30 cellular contexts compared by ENCODE assay signal in the genomic region with DNA sequence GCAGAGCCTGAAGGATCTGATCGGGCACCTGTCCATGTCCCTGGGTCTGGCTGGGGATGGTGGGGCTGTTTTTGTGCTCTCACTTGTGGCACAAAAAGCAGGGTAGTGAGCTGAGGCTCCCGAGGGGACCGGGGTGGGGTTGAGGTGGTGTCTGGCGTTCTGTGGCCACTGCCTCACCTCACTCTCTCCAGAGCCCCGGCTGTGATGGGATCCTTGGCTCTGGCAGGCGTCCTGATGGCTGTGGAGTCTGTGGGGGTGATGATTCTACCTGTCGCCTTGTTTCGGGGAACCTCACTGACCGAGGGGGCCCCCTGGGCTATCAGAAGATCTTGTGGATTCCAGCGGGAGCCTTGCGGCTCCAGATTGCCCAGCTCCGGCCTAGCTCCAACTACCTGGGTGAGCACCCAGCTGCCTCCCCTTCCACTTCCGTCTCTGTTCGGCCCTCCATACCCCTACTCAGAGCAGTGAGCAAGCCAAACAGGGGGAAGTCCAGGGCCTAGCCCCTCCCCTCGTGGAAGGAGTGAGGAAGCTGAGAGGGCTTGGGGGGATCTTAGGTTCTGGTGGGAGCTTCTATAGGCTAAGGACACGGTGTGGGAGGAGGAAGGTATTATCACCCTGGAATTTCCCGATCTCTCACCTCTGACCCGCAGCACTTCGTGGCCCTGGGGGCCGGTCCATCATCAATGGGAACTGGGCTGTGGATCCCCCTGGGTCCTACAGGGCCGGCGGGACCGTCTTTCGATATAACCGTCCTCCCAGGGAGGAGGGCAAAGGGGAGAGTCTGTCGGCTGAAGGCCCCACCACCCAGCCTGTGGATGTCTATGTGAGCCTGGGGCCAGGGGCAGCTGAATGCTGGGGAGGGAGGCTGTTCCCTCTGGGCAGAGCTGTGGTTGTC. TPM values are rescaled to one million over a fixed set of nuclear protein-coding genes. Genes with fewer than 3 reads are reported as not detected.
DNase-seq lines count a peak whose midpoint lies in the region; ATAC-seq, FAIRE-seq and TF ChIP-seq lines count a peak whose summit lies in the region.
"Had no signal": no experiment of that assay in that cellular context is flagged by ENCODE, and none has a peak within 500 bp of the region (broad histone marks: within the 10 kb centered on the region; RNA-seq: fewer than 3 reads in every experiment).

No MANE protein-coding gene starts in this region.

- in situ Hi-C loops in K562 (cut with MboI) (no loop called here), transverse colon (cut with MboI; ENCODE audit: low pct_ligation_motif_present in 1 of 4, low pct_unique_long_range_greater_than_20kb in 1 of 4, low sequenced_read_pairs in 3 of 4) (no loop called here)

- TF ChIP-seq POLR2A in heart left ventricle (IDR thresholded peaks at IDR 0.05) (no peak), K562 (conservative IDR thresholded peaks at IDR 0.05) (peak; percentile 54), transverse colon (IDR thresholded peaks at IDR 0.05) (no peak)

- H3K79me2 ChIP-seq in K562 (ENCODE audit: control insufficient read depth, insufficient read depth, low read length) = peaks cover 58% of the 10 kb centered on the region

- CTCF ChIA-PET in K562 (lab: Yijun Ruan, JAX; ENCODE audit: low intra/inter-chr PET ratio) = no interaction called here

- peak overlapping the region in 1 of 2 experiments; percentile 14; a peak in 2 of 4 replicates for H3K9ac ChIP-seq in K562 (ENCODE audit: insufficient read depth in 1 of 2, low read depth in 2 of 2, low read length in 2 of 2)

- no peak overlapping the region for H3K4me3 ChIP-seq in heart left ventricle
- no peak overlapping the region for H3K4me3 ChIP-seq in K562
- H3K4me3 ChIP-seq in lower lobe of right lung = no peak overlapping the region
- H3K4me3 ChIP-seq in transverse colon = no peak overlapping the region
- H3K4me3 ChIP-seq: ascending aorta, GM12878, tibial nerve had no signal

- H2AFZ ChIP-seq in K562 (ENCODE audit: low read depth, low read length) = no peak overlapping the region

- peaks cover 19% of the 10 kb centered on the region for H4K20me1 ChIP-seq in K562 (replicated peaks; ENCODE audit: control insufficient read depth, insufficient read depth, low read length)

- FAIRE-seq in K562 (lab: Jason Lieb, UNC) = no peak
- FAIRE-seq: endothelial cell of umbilical vein, GM12878, small intestine had no signal

- WGBS in heart left ventricle, 4 donors = 75 to 85% (median 79%) methylated on average over 20 to 26 of the region's 26 CpGs
- WGBS in K562 (ENCODE audit: insufficient coverage, low coverage, missing lambda C conversion rate) = 91% methylated on average over 23 of the region's 26 CpGs
- 84% methylated on average over 26 of the region's 26 CpGs; no CpG with 5 or more reads in 1 of the 2 donors for WGBS in transverse colon (ENCODE audit: low coverage in 1 of 2), 2 donors

- H3K36me3 ChIP-seq in heart left ventricle = peaks cover 0 to 29% (median 5%) of the 10 kb centered on the region in 9 donors
- H3K36me3 ChIP-seq in K562 (ENCODE audit: control insufficient read depth, insufficient read depth, low read length) = peaks cover 88% of the 10 kb centered on the region
- peaks cover 37% of the 10 kb centered on the region for H3K36me3 ChIP-seq in lower lobe of right lung
- H3K36me3 ChIP-seq in transverse colon = no peaks in the 10 kb centered on the region

- H3K27me3 ChIP-seq in heart left ventricle = no peaks in the 10 kb centered on the region
- H3K27me3 ChIP-seq in K562 (ENCODE audit: control insufficient read depth in 2 of 2, insufficient read depth in 2 of 2, low read length in 2 of 2) = no peaks in the 10 kb centered on the region
- H3K27me3 ChIP-seq in lower lobe of right lung (ENCODE audit: low read depth) = no peaks in the 10 kb centered on the region
- H3K27me3 ChIP-seq in transverse colon = no peaks in the 10 kb centered on the region
- H3K27me3 ChIP-seq: ascending aorta, tibial nerve had no signal

- TF ChIP-seq EP300 in K562 (IDR thresholded peaks at IDR 0.05; ENCODE audit: low read length) (no peak), transverse colon (IDR thresholded peaks at IDR 0.05; ENCODE audit: low read depth) (no peak)

- POLR2A ChIA-PET in K562 (lab: Yijun Ruan, JAX) = interaction anchor here (0.6 to 2.3 kb wide), 7 partner anchors 8 to 171 kb away, joined by 3 to 12 read pairs (median 3); a partner anchor contains a TSS

- no peak overlapping the region for H3K4me2 ChIP-seq in K562 (ENCODE audit: insufficient read depth, low read length)

- ATAC-seq in left cardiac atrium = no peak
- ATAC-seq in heart left ventricle = no peak
- no peak for ATAC-seq in K562
- ATAC-seq in lower lobe of right lung = no peak
- ATAC-seq: activated T-helper 17 cell treated with anti-CD3 and anti-CD28 coated beads, Interleukin-2, amount 50 U/mL, for 72 hours; GM12878 had no signal

- intact Hi-C loops in left cardiac atrium (cut with DNase I) (no loop called here), heart left ventricle (cut with DNase I) (loop anchor here in 3 of 10 donors (10.0 kb wide), 1 partner anchor 259 kb away; no protein-coding TSS in a partner anchor), K562 (cut with micrococcal nuclease) (no loop called here), lower lobe of right lung (cut with DNase I) (no loop called here), transverse colon (cut with DNase I; ENCODE audit: low total_unique reads) (no loop called here)

- TF ChIP-seq CTCF in heart left ventricle (IDR thresholded peaks at IDR 0.05) (no peak), K562 (IDR thresholded peaks at IDR 0.05 in 2 of 3, conservative IDR thresholded peaks at IDR 0.05 in 1 of 3; ENCODE audit: insufficient read depth in 2 of 3, low read depth in 1 of 3, low read length in 3 of 3) (no peak), lower lobe of right lung (IDR thresholded peaks at IDR 0.05) (no peak), transverse colon (IDR thresholded peaks at IDR 0.05) (no peak)

- H3K4me1 ChIP-seq in heart left ventricle = peaks cover 5 to 60% (median 43%) of the 10 kb centered on the region in 12 donors
- peaks cover 34 to 85% of the 10 kb centered on the region in 2 experiments for H3K4me1 ChIP-seq in K562 (replicated peaks in 1 of 2; ENCODE audit: control insufficient read depth in 2 of 2, insufficient read depth in 2 of 2, low read length in 2 of 2)
- peaks cover 64% of the 10 kb centered on the region for H3K4me1 ChIP-seq in lower lobe of right lung
- H3K4me1 ChIP-seq in transverse colon = peaks cover 13 to 49% (median 37%) of the 10 kb centered on the region in 4 donors

- TF ChIP-seq RAD21 in K562 (CRISPR knock-in tag; conservative IDR thresholded peaks at IDR 0.05 in 1 of 2, IDR thresholded peaks at IDR 0.05 in 1 of 2) = no peak

- no TSS peak for BruUV-seq in K562 (replicated peaks; lab: Mats Ljungman, UMichigan)

- H3K9me3 ChIP-seq in heart left ventricle (no peaks in the 10 kb centered on the region), K562 (replicated peaks; ENCODE audit: control insufficient read depth, insufficient read depth, low read depth, low read length) (no peaks in the 10 kb centered on the region), lower lobe of right lung (no peaks in the 10 kb centered on the region), transverse colon (no peaks in the 10 kb centered on the region)
- H3K9me3 ChIP-seq: ascending aorta, tibial nerve had no signal

- no peaks in the 10 kb centered on the region for H3K9me1 ChIP-seq in K562 (ENCODE audit: control insufficient read depth, insufficient read depth, low read length)

- DNase-seq in left cardiac atrium (peak; percentile 23), heart left ventricle (no peak), K562 (ENCODE audit: extremely low read depth in 1 of 4, low spot score in 3 of 4) (no peak), lower lobe of right lung (peak; percentile 43), transverse colon (peak; percentile 9), NCI-H446 treated with DMSO at 0.1 percent for 48 hours (lab: John Stamatoyannopoulos, UW) (no peak), hypothalamus (lab: John Stamatoyannopoulos, UW) (no peak)
- no peak for DNase-seq in stimulated activated CD4-positive, alpha-beta T cell treated with anti-CD3 and anti-CD28 coated beads, Interleukin-1b, Interleukin-23, amount 100 ng/mL, for 48 hours
- DNase-seq: activated CD4-positive, alpha-beta T cell treated with anti-CD3 and anti-CD28 coated beads, Interleukin-2, amount 50 U/mL, for 4 hours; activated CD4-positive, CD25-positive, alpha-beta regulatory T cell; activated CD8-positive, alpha-beta memory T cell treated with anti-CD3 and anti-CD28 coated beads, Interleukin-2, amount 50 U/mL, for 48 hours; IMR-90; kidney glomerular epithelial cell; NCI-H1092 treated with DMSO at 0.1 percent for 48 hours; NCI-H187; NCI-H69; SHP77 treated with DMSO at 0.1 percent for 48 hours; small intestine; stimulated activated CD4-positive, alpha-beta T cell treated with anti-CD3 and anti-CD28 coated beads, Interleukin-2, amount 100 ng/mL, for 24 hours; T1000 had no signal

- H3K27ac ChIP-seq in heart left ventricle (no peak overlapping the region), K562 (ENCODE audit: extremely low read depth, low read depth, low read length) (no peak overlapping the region), lower lobe of right lung (no peak overlapping the region), transverse colon (no peak overlapping the region)
- H3K27ac ChIP-seq: ascending aorta had no signal

RNA-seq across cellular contexts. Expression of a gene that starts 7.0 kb away (rescaled TPM):
- total RNA-seq in left cardiac atrium (10 to 100 TPM; 31.5 to 62.5 TPM), heart left ventricle (10 to 100 TPM; 19.2 to 69.0 (median 40.9) TPM), K562 (2014; rRNA removed) (35.6 and 43.6 TPM in 2 replicates), K562 (2014; rRNA removed; fragmentation: Illumina TruSeq; extraction: Trizol) (18.8 and 20.3 TPM in 2 replicates), K562 (2015; rRNA removed; fragmentation: Illumina TruSeq; extraction: Trizol) (22.8 and 25.5 TPM in 2 replicates), K562 (2021) (163 and 212 TPM in 2 replicates), lower lobe of right lung (164 TPM), transverse colon (10 to 100 TPM in 3 of 4 donors, 1 to 10 TPM in 1; 7.2 to 26.2 (median 16.3) TPM)
- polyA plus RNA-seq in heart left ventricle (10 to 100 TPM; 41.1 to 61.7 TPM), K562 (2011; rRNA removed) (53.8 and 132 TPM in 2 replicates), K562 (2014; fragmentation: Illumina TruSeq; extraction: Trizol) (116 and 156 TPM in 2 replicates), K562 (2014; fragmentation: Nextera tagmentation; extraction: Ambion mirVana) (10 to 100 TPM; 12.7 to 14.8 TPM), K562 (2014; rRNA removed) (104 and 137 TPM in 2 replicates)
- total RNA-seq in K562 (2011; cell fraction: chromatin; rRNA removed; ENCODE audit: low replicate concordance) = 795 and 1,508 TPM in 2 replicates
- 712 and 761 TPM in 2 replicates for total RNA-seq in K562 (2011; cell fraction: nucleolus; rRNA removed)
- 735 and 822 TPM in 2 replicates for total RNA-seq in K562 (2011; cell fraction: nucleoplasm; rRNA removed)
- 68.7 and 73.2 TPM in 2 replicates for polyA plus RNA-seq in K562 (2011; cell fraction: cytosol; rRNA removed)
- polyA plus RNA-seq in K562 (2011; cell fraction: nucleus; rRNA removed) = 800 and 1,003 TPM in 2 replicates
- polyA plus RNA-seq in K562 (2012) = 127 and 192 TPM in 2 replicates
- polyA minus RNA-seq in K562 (2011; rRNA and poly(A)+ RNA removed) = 23.6 and 31.1 TPM in 2 replicates
- 45.7 and 70.1 TPM in 2 replicates for polyA minus RNA-seq in K562 (2011; cell fraction: cytosol; rRNA and poly(A)+ RNA removed)
- 99.2 and 125 TPM in 2 replicates for polyA minus RNA-seq in K562 (2011; cell fraction: nucleus; rRNA and poly(A)+ RNA removed)
- total RNA-seq: A673 had no signal

RNA-seq across cellular contexts. Expression of a gene that starts 23.2 kb away (rescaled TPM):
- total RNA-seq in left cardiac atrium (100 to 1,000 TPM; 103 to 146 TPM), heart left ventricle (100 to 1,000 TPM in 6 of 9 donors, 10 to 100 TPM in 3; 77.2 to 180 (median 104) TPM), K562 (2014; rRNA removed) (129 and 138 TPM in 2 replicates), K562 (2014; rRNA removed; fragmentation: Illumina TruSeq; extraction: Trizol) (153 and 184 TPM in 2 replicates), K562 (2015; rRNA removed; fragmentation: Illumina TruSeq; extraction: Trizol) (109 and 120 TPM in 2 replicates), K562 (2021) (200 and 224 TPM in 2 replicates), lower lobe of right lung (387 TPM), transverse colon (100 to 1,000 TPM; 176 to 395 (median 269) TPM)
- polyA plus RNA-seq in heart left ventricle (100 to 1,000 TPM in 1 of 2 donors, 10 to 100 TPM in 1; 57.1 to 118 TPM), K562 (2011; rRNA removed) (144 and 222 TPM in 2 replicates), K562 (2014; fragmentation: Illumina TruSeq; extraction: Trizol) (147 and 158 TPM in 2 replicates), K562 (2014; fragmentation: Nextera tagmentation; extraction: Ambion mirVana) (10 to 100 TPM; 27.1 to 31.0 TPM), K562 (2014; rRNA removed) (131 and 143 TPM in 2 replicates)
- total RNA-seq in K562 (2011; cell fraction: chromatin; rRNA removed; ENCODE audit: low replicate concordance) = 200 and 281 TPM in 2 replicates
- 147 and 148 TPM in 2 replicates for total RNA-seq in K562 (2011; cell fraction: nucleolus; rRNA removed)
- total RNA-seq in K562 (2011; cell fraction: nucleoplasm; rRNA removed) = 206 and 295 TPM in 2 replicates
- 86.7 and 94.2 TPM in 2 replicates for polyA plus RNA-seq in K562 (2011; cell fraction: cytosol; rRNA removed)
- polyA plus RNA-seq in K562 (2011; cell fraction: nucleus; rRNA removed) = 179 and 244 TPM in 2 replicates
- polyA plus RNA-seq in K562 (2012) = 139 and 140 TPM in 2 replicates
- 221 and 238 TPM in 2 replicates for polyA minus RNA-seq in K562 (2011; rRNA and poly(A)+ RNA removed)
- polyA minus RNA-seq in K562 (2011; cell fraction: cytosol; rRNA and poly(A)+ RNA removed) = 104 and 109 TPM in 2 replicates
- polyA minus RNA-seq in K562 (2011; cell fraction: nucleus; rRNA and poly(A)+ RNA removed) = 141 and 172 TPM in 2 replicates

RNA-seq across cellular contexts. Expression of a gene that starts 40.7 kb away (rescaled TPM):
- total RNA-seq in left cardiac atrium = not detected
- total RNA-seq in heart left ventricle = under 1 TPM in 2 of 9 donors, not detected in 7; 0.51 to 0.96 TPM
- polyA plus RNA-seq in heart left ventricle = under 1 TPM; 0.18 to 0.46 TPM
- total RNA-seq in K562 (2011; cell fraction: chromatin; rRNA removed; ENCODE audit: low replicate concordance) = 0.95 and 3.3 TPM in 2 replicates
- total RNA-seq in K562 (2011; cell fraction: nucleolus; rRNA removed) = 0.92 and 1.0 TPM in 2 replicates
- 1.8 and 2.4 TPM in 2 replicates for total RNA-seq in K562 (2011; cell fraction: nucleoplasm; rRNA removed)
- 0.33 and 1.8 TPM in 2 replicates for total RNA-seq in K562 (2014; rRNA removed)
- total RNA-seq in K562 (2014; rRNA removed; fragmentation: Illumina TruSeq; extraction: Trizol) = 0.38 TPM in 1 of 2 replicates, not detected in the other
- 0.45 TPM in 1 of 2 replicates, not detected in the other for total RNA-seq in K562 (2015; rRNA removed; fragmentation: Illumina TruSeq; extraction: Trizol)
- 0.51 TPM in 1 of 2 replicates, not detected in the other for total RNA-seq in K562 (2021)
- polyA plus RNA-seq in K562 (2011; rRNA removed) = 0.15 and 0.53 TPM in 2 replicates
- 0.18 and 0.19 TPM in 2 replicates for polyA plus RNA-seq in K562 (2011; cell fraction: cytosol; rRNA removed)
- 0.58 and 0.67 TPM in 2 replicates for polyA plus RNA-seq in K562 (2011; cell fraction: nucleus; rRNA removed)
- 0.21 and 0.43 TPM in 2 replicates for polyA plus RNA-seq in K562 (2012)
- polyA plus RNA-seq in K562 (2014; fragmentation: Illumina TruSeq; extraction: Trizol) = not detected in 2 replicates
- not detected for polyA plus RNA-seq in K562 (2014; fragmentation: Nextera tagmentation; extraction: Ambion mirVana)
- polyA plus RNA-seq in K562 (2014; rRNA removed) = 0.56 and 0.73 TPM in 2 replicates
- 0.63 and 0.72 TPM in 2 replicates for polyA minus RNA-seq in K562 (2011; rRNA and poly(A)+ RNA removed)
- not detected in 2 replicates for polyA minus RNA-seq in K562 (2011; cell fraction: cytosol; rRNA and poly(A)+ RNA removed)
- polyA minus RNA-seq in K562 (2011; cell fraction: nucleus; rRNA and poly(A)+ RNA removed) = 1.1 TPM in 1 of 2 replicates, not detected in the other
- not detected for total RNA-seq in lower lobe of right lung
- not detected for total RNA-seq in transverse colon
- total RNA-seq: A673, ascending aorta, dermis blood vessel endothelial cell, endothelial cell of umbilical vein, IMR-90, lung microvascular endothelial cell, renal cortical epithelial cell, tibial nerve had no signal
- polyA plus RNA-seq: endothelial cell of umbilical vein, IMR-90 had no signal

RNA-seq across cellular contexts. Expression of a gene that starts 48.3 kb away (rescaled TPM):
- total RNA-seq in left cardiac atrium (10 to 100 TPM; 40.6 to 42.2 TPM), heart left ventricle (10 to 100 TPM; 10.9 to 35.3 (median 15.4) TPM), K562 (2014; rRNA removed) (24.4 and 33.0 TPM in 2 replicates), K562 (2014; rRNA removed; fragmentation: Illumina TruSeq; extraction: Trizol) (10.7 and 11.3 TPM in 2 replicates), K562 (2015; rRNA removed; fragmentation: Illumina TruSeq; extraction: Trizol) (12.8 and 13.6 TPM in 2 replicates), K562 (2021) (30.1 and 39.3 TPM in 2 replicates), lower lobe of right lung (16.9 TPM), transverse colon (1 to 10 TPM; 1.5 to 5.4 (median 3.3) TPM)
- polyA plus RNA-seq in heart left ventricle (10 to 100 TPM; 11.3 to 15.6 TPM), K562 (2011; rRNA removed) (9.4 and 20.8 TPM in 2 replicates), K562 (2014; fragmentation: Illumina TruSeq; extraction: Trizol) (52.2 and 59.5 TPM in 2 replicates), K562 (2014; fragmentation: Nextera tagmentation; extraction: Ambion mirVana) (1 to 10 TPM; 6.6 to 7.0 TPM), K562 (2014; rRNA removed) (16.3 and 23.9 TPM in 2 replicates)
- 68.4 and 156 TPM in 2 replicates for total RNA-seq in K562 (2011; cell fraction: chromatin; rRNA removed; ENCODE audit: low replicate concordance)
- total RNA-seq in K562 (2011; cell fraction: nucleolus; rRNA removed) = 117 and 147 TPM in 2 replicates
- total RNA-seq in K562 (2011; cell fraction: nucleoplasm; rRNA removed) = 110 and 118 TPM in 2 replicates
- 13.6 and 30.6 TPM in 2 replicates for polyA plus RNA-seq in K562 (2011; cell fraction: cytosol; rRNA removed)
- polyA plus RNA-seq in K562 (2011; cell fraction: nucleus; rRNA removed) = 57.5 and 132 TPM in 2 replicates
- 50.1 and 67.4 TPM in 2 replicates for polyA plus RNA-seq in K562 (2012)
- 8.1 and 9.4 TPM in 2 replicates for polyA minus RNA-seq in K562 (2011; rRNA and poly(A)+ RNA removed)
- 14.9 and 22.9 TPM in 2 replicates for polyA minus RNA-seq in K562 (2011; cell fraction: cytosol; rRNA and poly(A)+ RNA removed)
- 8.2 and 14.0 TPM in 2 replicates for polyA minus RNA-seq in K562 (2011; cell fraction: nucleus; rRNA and poly(A)+ RNA removed)
- polyA plus RNA-seq: CD4-positive, alpha-beta memory T cell had no signal

Comparison
In these comparisons a context has a peak if more than half of its experiments do, and no peak if none do; other contexts are left out.
1. DNase-seq: peak in left cardiac atrium (single experiment), lower lobe of right lung (single experiment) and transverse colon (single experiment); none in heart left ventricle (0 of 5), K562 (0 of 4), NCI-H446 treated with DMSO at 0.1 percent for 48 hours (single experiment), stimulated activated CD4-positive, alpha-beta T cell treated with anti-CD3 and anti-CD28 coated beads, Interleukin-1b, Interleukin-23, amount 100 ng/mL, for 48 hours (single experiment) and hypothalamus (0 of 51).